In genomic region chr11:60818057-60818456, GRCh38 we compare ENCODE assay signal across 1 cellular context.
A peak's percentile ranks its signal among the peaks of the same experiment; 100 is the strongest.
TF ChIP-seq lines count a peak whose summit lies in the region.

No MANE protein-coding gene starts in this region.

TF ChIP-seq in K562, 482 proteins besides CTCF, POLR2A, EP300 and RAD21:
- no peak for TF ChIP-seq ZFP30 (CRISPR knock-in tag; IDR thresholded peaks at IDR 0.05; ENCODE audit: borderline replicate concordance)
- peak; percentile 41; the same call in 1 of the 2 replicates for TF ChIP-seq ESRRA (IDR thresholded peaks at IDR 0.05; ENCODE audit: borderline replicate concordance, low read depth)
